22 cellular contexts compared by ENCODE assay signal in genomic region chr1:212805767-212806166, GRCh38. TPM values are rescaled to one million over a fixed set of nuclear protein-coding genes. Genes with fewer than 3 reads are reported as not detected.
A peak's percentile ranks its signal among the peaks of the same experiment; 100 is the strongest.
DNase-seq lines count a peak whose midpoint lies in the region; ATAC-seq, FAIRE-seq and TF ChIP-seq lines count a peak whose summit lies in the region.
"Had no signal": no experiment of that assay in that cellular context is flagged by ENCODE, and none has a peak within 500 bp of the region (broad histone marks: within the 10 kb centered on the region; RNA-seq: fewer than 3 reads in every experiment).

No MANE protein-coding gene starts in this region.

- H3K9me3 ChIP-seq in osteoblast (ENCODE audit: low read depth, low read length): no peaks in the 10 kb centered on the region
- H3K9me3 ChIP-seq: A549, Caco-2 had no signal

- ATAC-seq in GM18868 (IDR thresholded peaks at IDR 0.05; ENCODE audit: unreplicated experiment) (peak; percentile 68), left colon (no peak)
- ATAC-seq: A549, GM23338, HepG2 had no signal

- no peak overlapping the region for H3K4me3 ChIP-seq in osteoblast (ENCODE audit: insufficient read depth, low read length)
- H3K4me3 ChIP-seq: A549, GM23338 had no signal

- H3K36me3 ChIP-seq in osteoblast (ENCODE audit: insufficient read depth, low read length): peaks cover 18% of the 10 kb centered on the region

- H3K79me2 ChIP-seq in osteoblast (ENCODE audit: insufficient read depth, low read length): no peaks in the 10 kb centered on the region

- no peak overlapping the region for H2AFZ ChIP-seq in osteoblast (ENCODE audit: low read length)
- H2AFZ ChIP-seq: GM23338 had no signal

- H3K27ac ChIP-seq in osteoblast (ENCODE audit: low read depth, low read length) (no peak overlapping the region), RWPE1 (no peak overlapping the region)
- H3K27ac ChIP-seq: 22Rv1, A549, C4-2B had no signal

- CTCF ChIA-PET in RWPE1 (lab: Yijun Ruan, JAX): no interaction called here

- TF ChIP-seq CTCF in D721Med (IDR thresholded peaks at IDR 0.05; ENCODE audit: insufficient read depth, missing control alignments): no peak
- no peak for TF ChIP-seq CTCF in osteoblast (IDR thresholded peaks at IDR 0.05; ENCODE audit: extremely low read depth, low read depth, low read length)
- TF ChIP-seq CTCF in RWPE1 (conservative IDR thresholded peaks at IDR 0.05; ENCODE audit: low read depth): no peak

- no peaks in the 10 kb centered on the region for H3K27me3 ChIP-seq in osteoblast (ENCODE audit: insufficient read depth, low read length)

- intact Hi-C loops in left colon (cut with DNase I, micrococcal nuclease): no loop called here

- no peaks in the 10 kb centered on the region for H3K4me1 ChIP-seq in osteoblast (ENCODE audit: insufficient read depth, low read length)
- H3K4me1 ChIP-seq: A549, Caco-2 had no signal

- POLR2A ChIA-PET in RWPE1 (lab: Yijun Ruan, JAX; ENCODE audit: low non-redundant PET): no interaction called here

- FAIRE-seq in D721Med (lab: Jason Lieb, UNC) (peak; percentile 16), TTC549 (lab: Jason Lieb, UNC) (peak; percentile 56)
- FAIRE-seq: A549, H54, HepG2 had no signal

- no peak overlapping the region for H3K4me2 ChIP-seq in osteoblast (ENCODE audit: insufficient read depth, low read length)
- H3K4me2 ChIP-seq: A549, GM23338 had no signal

- H4K20me1 ChIP-seq in osteoblast (ENCODE audit: insufficient read depth, low read length): no peaks in the 10 kb centered on the region

- DNase-seq in D721Med (ENCODE audit: insufficient read length, low spot score) (no peak), osteoblast (ENCODE audit: insufficient read length, low spot score, missing footprints) (peak; percentile 3), left colon (no peak), NCI-H82 treated with DMSO at 0.1 percent for 48 hours (lab: John Stamatoyannopoulos, UW; ENCODE audit: unreplicated experiment) (no peak), RWPE1 (ENCODE audit: low spot score) (no peak)
- DNase-seq: AML-193; Caco-2; CD4-positive, alpha-beta T cell; DMS153; DMS79; GDM1; HCEC 1CT; KBM-7 had no signal

RNA-seq across cellular contexts. Expression of gene TATDN3, which starts 14.1 kb away (rescaled TPM):
- total RNA-seq in osteoblast (14.1 and 18.3 TPM in 2 replicates), left colon (10 to 100 TPM; 10.3 to 10.4 TPM)

RNA-seq across cellular contexts. Expression of gene NSL1, which starts 14.2 kb away (rescaled TPM):
- total RNA-seq in osteoblast: 28.2 and 29.8 TPM in 2 replicates
- 10 to 100 TPM; 17.9 to 21.9 TPM for total RNA-seq in left colon

RNA-seq across cellular contexts. Expression of gene SPATA45, which starts 41.7 kb away (rescaled TPM):
- not detected in 2 replicates for total RNA-seq in osteoblast
- total RNA-seq in left colon: not detected
- total RNA-seq: Caco-2; CD4-positive, alpha-beta T cell; Daoy; GM23338 had no signal

RNA-seq across cellular contexts. Expression of gene FLVCR1, which starts 52.3 kb away (rescaled TPM):
- total RNA-seq in osteoblast (5.4 and 11.2 TPM in 2 replicates), left colon (10 to 100 TPM; 10.9 to 14.2 TPM)
